ENCODE assay signal across 26 cellular contexts in genomic region chr4:115145393-115146160, GRCh38. TPM values are rescaled to one million over a fixed set of nuclear protein-coding genes. Genes with fewer than 3 reads are reported as not detected.
DNase-seq lines count a peak whose midpoint lies in the region; ATAC-seq, FAIRE-seq and TF ChIP-seq lines count a peak whose summit lies in the region.
"Had no signal": no experiment of that assay in that cellular context is flagged by ENCODE, and none has a peak within 500 bp of the region (broad histone marks: within the 10 kb centered on the region; RNA-seq: fewer than 3 reads in every experiment).

No MANE protein-coding gene starts in this region.

- H3K9me3 Mint-ChIP-seq in type B pancreatic cell, result no peaks in the 10 kb centered on the region
- H3K9me3 Mint-ChIP-seq: activated T-helper 17 cell treated with anti-CD3 and anti-CD28 coated beads, Interleukin-2, amount 50 U/mL, for 72 hours had no signal

- no peaks in the 10 kb centered on the region for H3K27me3 Mint-ChIP-seq in type B pancreatic cell
- H3K27me3 Mint-ChIP-seq: activated T-helper 17 cell treated with anti-CD3 and anti-CD28 coated beads, Interleukin-2, amount 50 U/mL, for 72 hours had no signal

- no peak overlapping the region for H2AFZ ChIP-seq in HepG2 (ENCODE audit: low read length)
- no peak overlapping the region for H2AFZ ChIP-seq in hepatocyte

- ATAC-seq in HepG2 (no peak), GM18909 (IDR thresholded peaks at IDR 0.05; ENCODE audit: poor library complexity, unreplicated experiment) (no peak), heart left ventricle (no peak), HG03045 (IDR thresholded peaks at IDR 0.05; ENCODE audit: unreplicated experiment) (no peak)
- ATAC-seq: activated T-helper 17 cell treated with anti-CD3 and anti-CD28 coated beads, Interleukin-2, amount 50 U/mL, for 72 hours had no signal

- no peak overlapping the region for H3K4me3 Mint-ChIP-seq in type B pancreatic cell
- H3K4me3 Mint-ChIP-seq: activated T-helper 17 cell treated with anti-CD3 and anti-CD28 coated beads, Interleukin-2, amount 50 U/mL, for 72 hours had no signal

- no peak for FAIRE-seq in HepG2 (lab: Jason Lieb, UNC)
- FAIRE-seq: colon, H1, HTR-8/SVneo, keratinocyte, RCC 7860 had no signal

- H3K36me3 ChIP-seq in liver (ENCODE audit: control insufficient read depth in 4 of 4, insufficient read depth in 3 of 4, low read depth in 1 of 4, low read length in 3 of 4), result no peaks in the 10 kb centered on the region
- H3K36me3 ChIP-seq in HepG2 (replicated peaks in 1 of 2; ENCODE audit: control insufficient read depth in 1 of 2, insufficient read depth in 2 of 2, low read length in 2 of 2), result no peaks in the 10 kb centered on the region
- no peaks in the 10 kb centered on the region for H3K36me3 ChIP-seq in hepatocyte (replicated peaks; ENCODE audit: insufficient read depth, low read depth)
- no peaks in the 10 kb centered on the region for H3K36me3 ChIP-seq in heart left ventricle
- H3K36me3 ChIP-seq: neutrophil had no signal

- no peak for TF ChIP-seq EP300 in HepG2 (IDR thresholded peaks at IDR 0.05; ENCODE audit: low read depth in 2 of 2, low read length in 2 of 2)
- TF ChIP-seq EP300 in HepG2 (CRISPR knock-in tag; IDR thresholded peaks at IDR 0.05; ENCODE audit: borderline replicate concordance), result no peak

- POLR2A ChIA-PET in HepG2 (lab: Yijun Ruan, JAX), result no interaction called here

- no peak for TF ChIP-seq CTCF in liver (IDR thresholded peaks at IDR 0.05; ENCODE audit: low read depth, low read length, missing input control)
- TF ChIP-seq CTCF in HepG2 (CRISPR knock-in tag; IDR thresholded peaks at IDR 0.05), result no peak
- TF ChIP-seq CTCF in hepatocyte (IDR thresholded peaks at IDR 0.05; ENCODE audit: poor library complexity), result no peak
- TF ChIP-seq CTCF in type B pancreatic cell (conservative IDR thresholded peaks at IDR 0.05), result no peak
- no peak for TF ChIP-seq CTCF in heart left ventricle (IDR thresholded peaks at IDR 0.05)

- H3K4me2 ChIP-seq in HepG2 (ENCODE audit: low read depth, low read length) (no peak overlapping the region), hepatocyte (peak overlapping the region; percentile 65)

- no peak overlapping the region for H3K9ac ChIP-seq in liver (ENCODE audit: low read depth in 1 of 2, low read length in 2 of 2)
- no peak overlapping the region for H3K9ac ChIP-seq in HepG2 (ENCODE audit: insufficient read depth, low read depth, low read length)

- H4K20me1 ChIP-seq in HepG2 (ENCODE audit: insufficient read depth, low read length) (no peaks in the 10 kb centered on the region), hepatocyte (ENCODE audit: insufficient read depth, poor library complexity, severe bottlenecking) (no peaks in the 10 kb centered on the region)

- H3K36me3 Mint-ChIP-seq in type B pancreatic cell, result no peaks in the 10 kb centered on the region

- TF ChIP-seq POLR2A in HepG2 (IDR thresholded peaks at IDR 0.05; ENCODE audit: insufficient read depth in 1 of 2, low read depth in 2 of 2, low read length in 2 of 2) (no peak), heart left ventricle (IDR thresholded peaks at IDR 0.05) (no peak)

- peak overlapping the region; percentile 24 for H3K27ac Mint-ChIP-seq in type B pancreatic cell
- H3K27ac Mint-ChIP-seq: activated T-helper 17 cell treated with anti-CD3 and anti-CD28 coated beads, Interleukin-2, amount 50 U/mL, for 72 hours had no signal

- BruUV-seq in HepG2 (replicated peaks; lab: Mats Ljungman, UMichigan), result no TSS peak

- no peaks in the 10 kb centered on the region for H3K79me2 ChIP-seq in HepG2 (ENCODE audit: insufficient read depth, low read length)
- no peaks in the 10 kb centered on the region for H3K79me2 ChIP-seq in hepatocyte

- intact Hi-C loops in HepG2 (cut with micrococcal nuclease; ENCODE audit: unreplicated experiment), result no loop called here
- intact Hi-C loops in heart left ventricle (cut with DNase I), result no loop called here

- H3K27ac ChIP-seq in liver (ENCODE audit: low read depth in 1 of 2, low read length in 2 of 2) (no peak overlapping the region), HepG2 (ENCODE audit: extremely low read length, insufficient read depth, low read length) (no peak overlapping the region), hepatocyte (peak overlapping the region; percentile 30), heart left ventricle (no peak overlapping the region)
- H3K27ac ChIP-seq: C4-2B, neutrophil had no signal

- no peaks in the 10 kb centered on the region for H3K9me2 ChIP-seq in hepatocyte (replicated peaks; ENCODE audit: insufficient read depth)

- TF ChIP-seq RAD21 in liver (IDR thresholded peaks at IDR 0.05) (no peak), HepG2 (CRISPR knock-in tag; IDR thresholded peaks at IDR 0.05) (no peak)

- peaks cover 0 to 11% (median 6%) of the 10 kb centered on the region in 4 donors for H3K4me1 ChIP-seq in liver (ENCODE audit: control insufficient read depth in 4 of 4, insufficient read depth in 4 of 4, low read length in 3 of 4)
- no peaks in the 10 kb centered on the region for H3K4me1 ChIP-seq in HepG2 (ENCODE audit: insufficient read depth, low read length)
- H3K4me1 ChIP-seq in hepatocyte (ENCODE audit: insufficient read depth), result no peaks in the 10 kb centered on the region
- H3K4me1 ChIP-seq in heart left ventricle, result no peaks in the 10 kb centered on the region

- CTCF ChIA-PET in HepG2 (lab: Yijun Ruan, JAX; ENCODE audit: low intra/inter-chr PET ratio, low total read pairs), result no interaction called here

- no peaks in the 10 kb centered on the region for H3K27me3 ChIP-seq in liver (ENCODE audit: control insufficient read depth in 4 of 4, insufficient read depth in 4 of 4, low read length in 3 of 4)
- H3K27me3 ChIP-seq in HepG2 (ENCODE audit: control insufficient read depth in 1 of 2, insufficient read depth in 2 of 2, low read length in 2 of 2), result no peaks in the 10 kb centered on the region
- H3K27me3 ChIP-seq in hepatocyte, result no peaks in the 10 kb centered on the region
- no peaks in the 10 kb centered on the region for H3K27me3 ChIP-seq in heart left ventricle
- H3K27me3 ChIP-seq: neutrophil had no signal

- in situ Hi-C loops in HepG2 (cut with HindIII; ENCODE audit: extremely low pct_ligation_motif_present, low pct_unique_long_range_greater_than_20kb), result no loop called here

- no peak for DNase-seq in HepG2 (ENCODE audit: low spot score)
- DNase-seq in NCI-H510A treated with DMSO at 0.1 percent for 48 hours (lab: John Stamatoyannopoulos, UW), result peak; percentile 47
- peak; percentile 47 for DNase-seq in hepatocyte (ENCODE audit: low spot score)
- no peak for DNase-seq in type B pancreatic cell (ENCODE audit: extremely low spot score, unreplicated experiment)
- no peak for DNase-seq in heart left ventricle
- DNase-seq: 8988T; EL; erythroblast; head of caudate nucleus; NCI-H82; stimulated activated CD4-positive, alpha-beta T cell treated with anti-CD3 and anti-CD28 coated beads, Interleukin-4, amount 100 ng/mL, for 4 hours; SW 1271; trophoblast cell had no signal

- H3K4me1 Mint-ChIP-seq in type B pancreatic cell (ENCODE audit: unreplicated experiment), result peaks cover 7% of the 10 kb centered on the region
- H3K4me1 Mint-ChIP-seq: activated T-helper 17 cell treated with anti-CD3 and anti-CD28 coated beads, Interleukin-2, amount 50 U/mL, for 72 hours had no signal

- H3K9me3 ChIP-seq in liver (ENCODE audit: control insufficient read depth in 4 of 4, low read length in 3 of 4), result no peaks in the 10 kb centered on the region
- no peaks in the 10 kb centered on the region for H3K9me3 ChIP-seq in HepG2 (ENCODE audit: low read length)
- H3K9me3 ChIP-seq in hepatocyte (ENCODE audit: low read depth), result no peaks in the 10 kb centered on the region
- H3K9me3 ChIP-seq in heart left ventricle, result no peaks in the 10 kb centered on the region
- H3K9me3 ChIP-seq: neutrophil had no signal

- H3K4me3 ChIP-seq in liver (ENCODE audit: low read depth in 1 of 3, low read length in 3 of 3), result peak overlapping the region in 1 of 3 donors; percentile 38
- no peak overlapping the region for H3K4me3 ChIP-seq in HepG2 (replicated peaks in 1 of 3; ENCODE audit: insufficient read depth in 1 of 3, low read depth in 2 of 3, low read length in 3 of 3)
- no peak overlapping the region for H3K4me3 ChIP-seq in hepatocyte
- no peak overlapping the region for H3K4me3 ChIP-seq in heart left ventricle

- WGBS in liver, result 20% methylated on average over 3 of the region's 3 CpGs
- WGBS in HepG2 (ENCODE audit: low lambda C conversion rate), result 8% methylated on average over 3 of the region's 3 CpGs
- WGBS in hepatocyte (ENCODE audit: low lambda C conversion rate, missing lambda C conversion rate), result 40% methylated on average over 3 of the region's 3 CpGs
- WGBS in heart left ventricle, 4 donors, result 63 to 77% (median 71%) methylated on average over 3 of the region's 3 CpGs

TF ChIP-seq in liver, 16 proteins besides CTCF, POLR2A, EP300 and RAD21 (continues in another document):
- peak in 1 of 2 donors; percentile 19 for TF ChIP-seq RXRA (IDR thresholded peaks at IDR 0.05)

RNA-seq across cellular contexts. Expression of gene NDST4, which starts 32.2 kb away (rescaled TPM):
- total RNA-seq in liver (not detected), HepG2 (2016; rRNA removed; fragmentation: Illumina TruSeq; extraction: Trizol) (not detected in 2 replicates), hepatocyte (0.12 and 0.37 TPM in 2 replicates), type B pancreatic cell (ENCODE audit: low replicate concordance) (0.26 and 9.9 TPM in 2 replicates), heart left ventricle (not detected)
- polyA plus RNA-seq in liver (not detected), HepG2 (2011; rRNA removed) (not detected in 2 replicates), hepatocyte (0.29 TPM in 1 of 2 replicates, not detected in the other), heart left ventricle (not detected)
- total RNA-seq in HepG2 (2016; cell fraction: cytosol; rRNA removed; fragmentation: Illumina TruSeq; extraction: Trizol; ENCODE audit: low read depth), result not detected in 2 replicates
- not detected in 2 replicates for total RNA-seq in HepG2 (2016; cell fraction: insoluble cytoplasmic fraction; rRNA removed; fragmentation: Illumina TruSeq; extraction: Trizol)
- not detected in 2 replicates for total RNA-seq in HepG2 (2016; cell fraction: membrane; rRNA removed; fragmentation: Illumina TruSeq; extraction: Trizol)
- total RNA-seq in HepG2 (2016; cell fraction: nucleus; rRNA removed; fragmentation: Illumina TruSeq; extraction: Trizol), result not detected in 2 replicates
- not detected in 2 replicates for polyA plus RNA-seq in HepG2 (2011; cell fraction: cytosol; rRNA removed)
- polyA plus RNA-seq in HepG2 (2011; cell fraction: nucleus; rRNA removed), result not detected in 2 replicates
- not detected in 2 replicates for polyA plus RNA-seq in HepG2 (2012)
- polyA plus RNA-seq in HepG2 (2016; cell fraction: cytosol; fragmentation: Illumina TruSeq; extraction: Trizol; ENCODE audit: low read depth), result not detected in 2 replicates
- not detected in 2 replicates for polyA plus RNA-seq in HepG2 (2016; cell fraction: insoluble cytoplasmic fraction; fragmentation: Illumina TruSeq; extraction: Trizol; ENCODE audit: low read depth)
- polyA plus RNA-seq in HepG2 (2016; cell fraction: membrane; fragmentation: Illumina TruSeq; extraction: Trizol; ENCODE audit: low read depth), result not detected in 2 replicates
- not detected in 2 replicates for polyA plus RNA-seq in HepG2 (2016; cell fraction: nucleus; fragmentation: Illumina TruSeq; extraction: Trizol; ENCODE audit: insufficient read depth, low read depth)
- 8.9 TPM in 1 of 2 replicates, not detected in the other for polyA minus RNA-seq in HepG2 (2011; rRNA and poly(A)+ RNA removed; ENCODE audit: low replicate concordance)
- polyA minus RNA-seq in HepG2 (2011; cell fraction: cytosol; rRNA and poly(A)+ RNA removed), result not detected in 2 replicates
- not detected in 2 replicates for polyA minus RNA-seq in HepG2 (2011; cell fraction: nucleus; rRNA and poly(A)+ RNA removed)
- total RNA-seq: activated CD8-positive, alpha-beta memory T cell treated with anti-CD3 and anti-CD28 coated beads for 36 hours; activated T-helper 17 cell treated with anti-CD3 and anti-CD28 coated beads, Interleukin-2, amount 50 U/mL, for 72 hours; H1; M059J had no signal
- polyA plus RNA-seq: keratinocyte had no signal

Comparison
In these comparisons a context has a peak if more than half of its experiments do, and no peak if none do; other contexts are left out.
1. DNase-seq: peak in NCI-H510A treated with DMSO at 0.1 percent for 48 hours (single experiment) and hepatocyte (single experiment); none in HepG2 (single experiment), type B pancreatic cell (single experiment) and heart left ventricle (0 of 5).